Comparison of ENCODE assay signal across 2 cellular contexts in the genomic region with DNA sequence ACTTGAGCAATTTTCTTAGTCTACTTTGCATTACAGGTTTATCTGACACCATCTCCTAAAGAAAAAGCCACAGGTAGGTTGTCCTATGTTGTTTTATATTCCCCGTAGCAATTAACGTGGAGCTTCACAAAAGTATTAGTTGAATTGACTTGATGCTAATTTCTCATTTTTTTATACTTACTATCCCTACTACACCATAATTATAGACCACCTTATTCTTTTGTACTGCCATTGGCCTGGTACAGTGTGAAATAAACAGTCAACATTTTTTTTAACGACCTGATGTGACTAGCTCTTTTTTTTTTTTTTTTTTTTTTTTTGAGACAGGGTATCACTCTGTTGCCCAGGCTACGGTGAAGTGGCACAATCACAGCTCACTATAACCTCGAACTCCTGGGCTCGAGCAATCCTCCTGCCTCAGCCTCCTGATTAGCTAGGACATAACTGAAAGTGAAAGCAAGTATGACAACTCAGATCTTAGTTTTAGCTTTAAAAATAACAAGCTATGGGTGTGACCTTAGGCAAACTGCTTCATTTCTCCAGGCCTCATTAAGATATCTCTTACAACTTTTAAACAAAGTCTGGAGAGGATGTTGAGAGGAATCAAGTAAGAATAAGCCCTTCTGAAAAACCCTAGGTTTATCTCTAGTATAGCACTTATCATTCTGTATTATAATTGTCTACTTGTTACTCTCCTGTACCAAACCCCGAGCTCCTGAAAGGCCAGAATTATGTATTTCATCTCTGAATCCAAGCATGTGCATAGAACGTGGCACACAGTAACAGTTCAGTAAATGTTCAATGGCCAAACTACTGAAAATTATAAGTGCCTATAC.
TF ChIP-seq lines count a peak whose summit lies in the region.

No MANE protein-coding gene starts in this region.

TF ChIP-seq in liver, 16 proteins besides CTCF, POLR2A, EP300 and RAD21 (continued from another document):
- TF ChIP-seq, protein P1, sequence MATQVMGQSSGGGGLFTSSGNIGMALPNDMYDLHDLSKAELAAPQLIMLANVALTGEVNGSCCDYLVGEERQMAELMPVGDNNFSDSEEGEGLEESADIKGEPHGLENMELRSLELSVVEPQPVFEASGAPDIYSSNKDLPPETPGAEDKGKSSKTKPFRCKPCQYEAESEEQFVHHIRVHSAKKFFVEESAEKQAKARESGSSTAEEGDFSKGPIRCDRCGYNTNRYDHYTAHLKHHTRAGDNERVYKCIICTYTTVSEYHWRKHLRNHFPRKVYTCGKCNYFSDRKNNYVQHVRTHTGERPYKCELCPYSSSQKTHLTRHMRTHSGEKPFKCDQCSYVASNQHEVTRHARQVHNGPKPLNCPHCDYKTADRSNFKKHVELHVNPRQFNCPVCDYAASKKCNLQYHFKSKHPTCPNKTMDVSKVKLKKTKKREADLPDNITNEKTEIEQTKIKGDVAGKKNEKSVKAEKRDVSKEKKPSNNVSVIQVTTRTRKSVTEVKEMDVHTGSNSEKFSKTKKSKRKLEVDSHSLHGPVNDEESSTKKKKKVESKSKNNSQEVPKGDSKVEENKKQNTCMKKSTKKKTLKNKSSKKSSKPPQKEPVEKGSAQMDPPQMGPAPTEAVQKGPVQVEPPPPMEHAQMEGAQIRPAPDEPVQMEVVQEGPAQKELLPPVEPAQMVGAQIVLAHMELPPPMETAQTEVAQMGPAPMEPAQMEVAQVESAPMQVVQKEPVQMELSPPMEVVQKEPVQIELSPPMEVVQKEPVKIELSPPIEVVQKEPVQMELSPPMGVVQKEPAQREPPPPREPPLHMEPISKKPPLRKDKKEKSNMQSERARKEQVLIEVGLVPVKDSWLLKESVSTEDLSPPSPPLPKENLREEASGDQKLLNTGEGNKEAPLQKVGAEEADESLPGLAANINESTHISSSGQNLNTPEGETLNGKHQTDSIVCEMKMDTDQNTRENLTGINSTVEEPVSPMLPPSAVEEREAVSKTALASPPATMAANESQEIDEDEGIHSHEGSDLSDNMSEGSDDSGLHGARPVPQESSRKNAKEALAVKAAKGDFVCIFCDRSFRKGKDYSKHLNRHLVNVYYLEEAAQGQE (IDR thresholded peaks at IDR 0.05) = no peak
- TF ChIP-seq GABPA (IDR thresholded peaks at IDR 0.05 in 1 of 2, conservative IDR thresholded peaks at IDR 0.05 in 1 of 2) (no peak), FOXA1 (IDR thresholded peaks at IDR 0.05) (no peak), FOXA2 (IDR thresholded peaks at IDR 0.05) (no peak)

TF ChIP-seq in HepG2, 621 proteins besides CTCF, POLR2A, EP300 and RAD21 (continued from another document):
- TF ChIP-seq, protein P2, sequence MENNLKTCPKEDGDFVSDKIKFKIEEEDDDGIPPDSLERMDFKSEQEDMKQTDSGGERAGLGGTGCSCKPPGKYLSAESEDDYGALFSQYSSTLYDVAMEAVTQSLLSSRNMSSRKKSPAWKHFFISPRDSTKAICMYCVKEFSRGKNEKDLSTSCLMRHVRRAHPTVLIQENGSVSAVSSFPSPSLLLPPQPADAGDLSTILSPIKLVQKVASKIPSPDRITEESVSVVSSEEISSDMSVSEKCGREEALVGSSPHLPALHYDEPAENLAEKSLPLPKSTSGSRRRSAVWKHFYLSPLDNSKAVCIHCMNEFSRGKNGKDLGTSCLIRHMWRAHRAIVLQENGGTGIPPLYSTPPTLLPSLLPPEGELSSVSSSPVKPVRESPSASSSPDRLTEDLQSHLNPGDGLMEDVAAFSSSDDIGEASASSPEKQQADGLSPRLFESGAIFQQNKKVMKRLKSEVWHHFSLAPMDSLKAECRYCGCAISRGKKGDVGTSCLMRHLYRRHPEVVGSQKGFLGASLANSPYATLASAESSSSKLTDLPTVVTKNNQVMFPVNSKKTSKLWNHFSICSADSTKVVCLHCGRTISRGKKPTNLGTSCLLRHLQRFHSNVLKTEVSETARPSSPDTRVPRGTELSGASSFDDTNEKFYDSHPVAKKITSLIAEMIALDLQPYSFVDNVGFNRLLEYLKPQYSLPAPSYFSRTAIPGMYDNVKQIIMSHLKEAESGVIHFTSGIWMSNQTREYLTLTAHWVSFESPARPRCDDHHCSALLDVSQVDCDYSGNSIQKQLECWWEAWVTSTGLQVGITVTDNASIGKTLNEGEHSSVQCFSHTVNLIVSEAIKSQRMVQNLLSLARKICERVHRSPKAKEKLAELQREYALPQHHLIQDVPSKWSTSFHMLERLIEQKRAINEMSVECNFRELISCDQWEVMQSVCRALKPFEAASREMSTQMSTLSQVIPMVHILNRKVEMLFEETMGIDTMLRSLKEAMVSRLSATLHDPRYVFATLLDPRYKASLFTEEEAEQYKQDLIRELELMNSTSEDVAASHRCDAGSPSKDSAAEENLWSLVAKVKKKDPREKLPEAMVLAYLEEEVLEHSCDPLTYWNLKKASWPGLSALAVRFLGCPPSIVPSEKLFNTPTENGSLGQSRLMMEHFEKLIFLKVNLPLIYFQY (CRISPR knock-in tag; IDR thresholded peaks at IDR 0.05; ENCODE audit: borderline replicate concordance) = no peak
- TF ChIP-seq ASH2L (IDR thresholded peaks at IDR 0.05; ENCODE audit: insufficient read length, low read depth, low read length) (no peak), ZNF44 (CRISPR knock-in tag; IDR thresholded peaks at IDR 0.05) (no peak), CENPX (CRISPR knock-in tag; IDR thresholded peaks at IDR 0.05) (no peak)
- TF ChIP-seq, protein P3, sequence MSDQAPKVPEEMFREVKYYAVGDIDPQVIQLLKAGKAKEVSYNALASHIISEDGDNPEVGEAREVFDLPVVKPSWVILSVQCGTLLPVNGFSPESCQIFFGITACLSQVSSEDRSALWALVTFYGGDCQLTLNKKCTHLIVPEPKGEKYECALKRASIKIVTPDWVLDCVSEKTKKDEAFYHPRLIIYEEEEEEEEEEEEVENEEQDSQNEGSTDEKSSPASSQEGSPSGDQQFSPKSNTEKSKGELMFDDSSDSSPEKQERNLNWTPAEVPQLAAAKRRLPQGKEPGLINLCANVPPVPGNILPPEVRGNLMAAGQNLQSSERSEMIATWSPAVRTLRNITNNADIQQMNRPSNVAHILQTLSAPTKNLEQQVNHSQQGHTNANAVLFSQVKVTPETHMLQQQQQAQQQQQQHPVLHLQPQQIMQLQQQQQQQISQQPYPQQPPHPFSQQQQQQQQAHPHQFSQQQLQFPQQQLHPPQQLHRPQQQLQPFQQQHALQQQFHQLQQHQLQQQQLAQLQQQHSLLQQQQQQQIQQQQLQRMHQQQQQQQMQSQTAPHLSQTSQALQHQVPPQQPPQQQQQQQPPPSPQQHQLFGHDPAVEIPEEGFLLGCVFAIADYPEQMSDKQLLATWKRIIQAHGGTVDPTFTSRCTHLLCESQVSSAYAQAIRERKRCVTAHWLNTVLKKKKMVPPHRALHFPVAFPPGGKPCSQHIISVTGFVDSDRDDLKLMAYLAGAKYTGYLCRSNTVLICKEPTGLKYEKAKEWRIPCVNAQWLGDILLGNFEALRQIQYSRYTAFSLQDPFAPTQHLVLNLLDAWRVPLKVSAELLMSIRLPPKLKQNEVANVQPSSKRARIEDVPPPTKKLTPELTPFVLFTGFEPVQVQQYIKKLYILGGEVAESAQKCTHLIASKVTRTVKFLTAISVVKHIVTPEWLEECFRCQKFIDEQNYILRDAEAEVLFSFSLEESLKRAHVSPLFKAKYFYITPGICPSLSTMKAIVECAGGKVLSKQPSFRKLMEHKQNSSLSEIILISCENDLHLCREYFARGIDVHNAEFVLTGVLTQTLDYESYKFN (CRISPR knock-in tag; conservative IDR thresholded peaks at IDR 0.05) = no peak
- TF ChIP-seq, protein P4, sequence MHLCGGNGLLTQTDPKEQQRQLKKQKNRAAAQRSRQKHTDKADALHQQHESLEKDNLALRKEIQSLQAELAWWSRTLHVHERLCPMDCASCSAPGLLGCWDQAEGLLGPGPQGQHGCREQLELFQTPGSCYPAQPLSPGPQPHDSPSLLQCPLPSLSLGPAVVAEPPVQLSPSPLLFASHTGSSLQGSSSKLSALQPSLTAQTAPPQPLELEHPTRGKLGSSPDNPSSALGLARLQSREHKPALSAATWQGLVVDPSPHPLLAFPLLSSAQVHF (CRISPR knock-in tag; IDR thresholded peaks at IDR 0.05) = no peak
TF ChIP-seq in HepG2: peak in this region for 0.
